ENCODE assay signal across 8 cellular contexts in the genomic region with DNA sequence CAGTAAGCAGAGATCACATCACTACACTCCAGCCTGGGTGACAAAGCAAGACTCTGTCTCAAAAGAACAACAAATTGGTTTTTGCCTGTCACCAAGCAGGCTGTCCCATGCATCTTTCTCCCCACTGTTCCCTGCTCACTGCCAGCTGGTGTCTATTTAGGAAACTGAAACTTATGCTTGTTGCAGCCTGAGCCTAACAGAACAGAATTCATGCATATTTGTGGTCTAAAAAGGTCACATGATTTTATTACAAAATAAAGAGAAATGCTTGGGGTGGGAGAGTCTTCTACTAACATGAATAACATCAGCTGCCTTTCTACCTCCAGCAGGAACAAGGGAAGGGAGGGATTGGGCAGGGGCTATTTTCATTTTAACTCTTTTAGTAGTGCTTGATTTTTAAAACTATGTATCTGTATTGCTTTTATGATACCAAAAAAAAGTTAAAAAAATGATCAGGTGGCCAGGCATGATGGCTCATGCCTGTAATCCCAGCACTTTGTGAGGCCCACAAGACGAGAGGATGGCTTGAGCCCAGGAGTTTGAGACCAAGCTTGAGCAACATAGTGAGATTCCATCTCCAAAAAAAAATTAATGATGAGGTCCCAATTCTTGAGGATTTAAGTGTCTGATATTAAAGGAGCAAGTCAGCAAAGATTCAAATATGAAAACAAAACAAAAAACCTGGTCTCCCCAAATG. TPM values are rescaled to one million over a fixed set of nuclear protein-coding genes. Genes with fewer than 3 reads are reported as not detected.
A peak's percentile ranks its signal among the peaks of the same experiment; 100 is the strongest.
DNase-seq lines count a peak whose midpoint lies in the region; ATAC-seq, FAIRE-seq and TF ChIP-seq lines count a peak whose summit lies in the region.

No MANE protein-coding gene starts in this region.

- H2AFZ ChIP-seq in HepG2 (ENCODE audit: low read length), result no peak overlapping the region

- ATAC-seq in HepG2, result no peak
- ATAC-seq in HG03457 (IDR thresholded peaks at IDR 0.05; ENCODE audit: unreplicated experiment), result no peak
- no peak for ATAC-seq in HG02623 (IDR thresholded peaks at IDR 0.05; ENCODE audit: unreplicated experiment)

- CTCF ChIA-PET in HepG2 (lab: Yijun Ruan, JAX; ENCODE audit: low intra/inter-chr PET ratio, low total read pairs), result no interaction called here

- H3K4me1 ChIP-seq in HepG2 (ENCODE audit: insufficient read depth, low read length), result peaks cover 60% of the 10 kb centered on the region

- H3K36me3 ChIP-seq in HepG2 (replicated peaks in 1 of 2; ENCODE audit: control insufficient read depth in 1 of 2, insufficient read depth in 2 of 2, low read length in 2 of 2), result peaks cover 15 to 23% of the 10 kb centered on the region in 2 experiments

- peak; percentile 26 for FAIRE-seq in HepG2 (lab: Jason Lieb, UNC)

- H3K79me2 ChIP-seq in HepG2 (ENCODE audit: insufficient read depth, low read length), result peaks cover 21% of the 10 kb centered on the region

- in situ Hi-C loops in Caki2 (cut with HindIII; ENCODE audit: low pct_unique_long_range_greater_than_20kb, low sequenced_read_pairs) (no loop called here), HepG2 (cut with HindIII; ENCODE audit: extremely low pct_ligation_motif_present, low pct_unique_long_range_greater_than_20kb) (no loop called here)

- no peak for TF ChIP-seq CTCF in HepG2 (CRISPR knock-in tag; IDR thresholded peaks at IDR 0.05)

- 10% methylated on average over 1 of the region's 1 CpG for WGBS in HepG2 (ENCODE audit: low lambda C conversion rate)

- peak overlapping the region; percentile 72 for H3K4me2 ChIP-seq in HepG2 (ENCODE audit: low read depth, low read length)

- no TSS peak for BruUV-seq in HepG2 (replicated peaks; lab: Mats Ljungman, UMichigan)

- H3K9ac ChIP-seq in HepG2 (ENCODE audit: insufficient read depth, low read depth, low read length), result peak overlapping the region; percentile 84

- POLR2A ChIA-PET in HepG2 (lab: Yijun Ruan, JAX), result interaction anchor here (1.2 to 7.9 kb wide), 14 partner anchors 11 to 366 kb away, joined by 3 to 81 read pairs (median 16); a partner anchor contains a TSS

- DNase-seq in Caki2 (ENCODE audit: low read depth) (peak; percentile 66), MV-4-11 (lab: John Stamatoyannopoulos, UW) (peak; percentile 90), brain pericyte (ENCODE audit: low read depth, low spot score) (peak; percentile 18), HepG2 (ENCODE audit: low spot score) (no peak), NCI-H2107 treated with DMSO at 0.1 percent for 48 hours (lab: John Stamatoyannopoulos, UW; ENCODE audit: unreplicated experiment) (no peak)

- no peaks in the 10 kb centered on the region for H3K9me3 ChIP-seq in HepG2 (ENCODE audit: low read length)

- no peaks in the 10 kb centered on the region for H4K20me1 ChIP-seq in HepG2 (ENCODE audit: insufficient read depth, low read length)

- intact Hi-C loops in HepG2 (cut with micrococcal nuclease; ENCODE audit: unreplicated experiment), result no loop called here

- TF ChIP-seq EP300 in HepG2 (IDR thresholded peaks at IDR 0.05; ENCODE audit: low read depth in 2 of 2, low read length in 2 of 2) (no peak), HepG2 (CRISPR knock-in tag; IDR thresholded peaks at IDR 0.05; ENCODE audit: borderline replicate concordance) (no peak)

- no peak overlapping the region for H3K27ac ChIP-seq in HepG2 (ENCODE audit: extremely low read length, insufficient read depth, low read length)
- H3K27ac ChIP-seq in temporal lobe (ENCODE audit: low read depth, low read length), result peak overlapping the region; percentile 87

- H3K27me3 ChIP-seq in HepG2 (ENCODE audit: control insufficient read depth in 1 of 2, insufficient read depth in 2 of 2, low read length in 2 of 2), result no peaks in the 10 kb centered on the region

- no peak for TF ChIP-seq RAD21 in HepG2 (CRISPR knock-in tag; IDR thresholded peaks at IDR 0.05)

- H3K4me3 ChIP-seq in HepG2 (replicated peaks in 1 of 3; ENCODE audit: insufficient read depth in 1 of 3, low read depth in 2 of 3, low read length in 3 of 3), result peak overlapping the region; percentile 71 to 94 (median 87)

- no peak for TF ChIP-seq POLR2A in HepG2 (IDR thresholded peaks at IDR 0.05; ENCODE audit: insufficient read depth in 1 of 2, low read depth in 2 of 2, low read length in 2 of 2)

RNA-seq across cellular contexts. Expression of a gene that starts 0.9 kb away (rescaled TPM):
- 89.5 and 90.1 TPM in 2 replicates for total RNA-seq in Caki2 (2014; rRNA removed; shearing (Covaris generic); ENCODE audit: low replicate concordance)
- total RNA-seq in HepG2 (2016; rRNA removed; fragmentation: Illumina TruSeq; extraction: Trizol), result 41.6 and 43.5 TPM in 2 replicates
- total RNA-seq in HepG2 (2016; cell fraction: cytosol; rRNA removed; fragmentation: Illumina TruSeq; extraction: Trizol; ENCODE audit: low read depth), result 8.2 and 10.4 TPM in 2 replicates
- 38.2 and 47.1 TPM in 2 replicates for total RNA-seq in HepG2 (2016; cell fraction: insoluble cytoplasmic fraction; rRNA removed; fragmentation: Illumina TruSeq; extraction: Trizol)
- total RNA-seq in HepG2 (2016; cell fraction: membrane; rRNA removed; fragmentation: Illumina TruSeq; extraction: Trizol), result 6.1 and 7.9 TPM in 2 replicates
- 59.2 and 64.5 TPM in 2 replicates for total RNA-seq in HepG2 (2016; cell fraction: nucleus; rRNA removed; fragmentation: Illumina TruSeq; extraction: Trizol)
- polyA plus RNA-seq in HepG2 (2011; rRNA removed), result 84.6 and 107 TPM in 2 replicates
- 34.2 and 40.4 TPM in 2 replicates for polyA plus RNA-seq in HepG2 (2011; cell fraction: cytosol; rRNA removed)
- polyA plus RNA-seq in HepG2 (2011; cell fraction: nucleus; rRNA removed), result 316 and 363 TPM in 2 replicates
- 39.4 and 48.7 TPM in 2 replicates for polyA plus RNA-seq in HepG2 (2012)
- 0.74 and 0.92 TPM in 2 replicates for polyA plus RNA-seq in HepG2 (2016; cell fraction: cytosol; fragmentation: Illumina TruSeq; extraction: Trizol; ENCODE audit: low read depth)
- polyA plus RNA-seq in HepG2 (2016; cell fraction: insoluble cytoplasmic fraction; fragmentation: Illumina TruSeq; extraction: Trizol; ENCODE audit: low read depth), result 17.0 and 20.3 TPM in 2 replicates
- 2.5 and 2.7 TPM in 2 replicates for polyA plus RNA-seq in HepG2 (2016; cell fraction: membrane; fragmentation: Illumina TruSeq; extraction: Trizol; ENCODE audit: low read depth)
- 104 and 121 TPM in 2 replicates for polyA plus RNA-seq in HepG2 (2016; cell fraction: nucleus; fragmentation: Illumina TruSeq; extraction: Trizol; ENCODE audit: insufficient read depth, low read depth)
- 68.9 and 86.5 TPM in 2 replicates for polyA minus RNA-seq in HepG2 (2011; rRNA and poly(A)+ RNA removed; ENCODE audit: low replicate concordance)
- 29.2 and 34.2 TPM in 2 replicates for polyA minus RNA-seq in HepG2 (2011; cell fraction: cytosol; rRNA and poly(A)+ RNA removed)
- 182 and 240 TPM in 2 replicates for polyA minus RNA-seq in HepG2 (2011; cell fraction: nucleus; rRNA and poly(A)+ RNA removed)
- total RNA-seq in temporal lobe, result 58.8 TPM

RNA-seq across cellular contexts. Expression of a gene that starts 3.7 kb away (rescaled TPM):
- total RNA-seq in Caki2 (2014; rRNA removed; shearing (Covaris generic); ENCODE audit: low replicate concordance), result not detected in 2 replicates
- 1.7 and 3.3 TPM in 2 replicates for total RNA-seq in HepG2 (2016; rRNA removed; fragmentation: Illumina TruSeq; extraction: Trizol)
- total RNA-seq in HepG2 (2016; cell fraction: cytosol; rRNA removed; fragmentation: Illumina TruSeq; extraction: Trizol; ENCODE audit: low read depth), result 0.35 and 0.81 TPM in 2 replicates
- total RNA-seq in HepG2 (2016; cell fraction: insoluble cytoplasmic fraction; rRNA removed; fragmentation: Illumina TruSeq; extraction: Trizol), result 1.7 and 3.4 TPM in 2 replicates
- 1.1 and 1.3 TPM in 2 replicates for total RNA-seq in HepG2 (2016; cell fraction: membrane; rRNA removed; fragmentation: Illumina TruSeq; extraction: Trizol)
- total RNA-seq in HepG2 (2016; cell fraction: nucleus; rRNA removed; fragmentation: Illumina TruSeq; extraction: Trizol), result 2.1 and 2.8 TPM in 2 replicates
- 23.9 and 27.5 TPM in 2 replicates for polyA plus RNA-seq in HepG2 (2011; rRNA removed)
- 19.0 and 25.8 TPM in 2 replicates for polyA plus RNA-seq in HepG2 (2011; cell fraction: cytosol; rRNA removed)
- 10.5 and 14.9 TPM in 2 replicates for polyA plus RNA-seq in HepG2 (2011; cell fraction: nucleus; rRNA removed)
- polyA plus RNA-seq in HepG2 (2012), result 8.7 and 19.1 TPM in 2 replicates
- polyA plus RNA-seq in HepG2 (2016; cell fraction: cytosol; fragmentation: Illumina TruSeq; extraction: Trizol; ENCODE audit: low read depth), result 0.36 TPM in 2 replicates
- 1.2 and 1.4 TPM in 2 replicates for polyA plus RNA-seq in HepG2 (2016; cell fraction: insoluble cytoplasmic fraction; fragmentation: Illumina TruSeq; extraction: Trizol; ENCODE audit: low read depth)
- 0.80 and 0.83 TPM in 2 replicates for polyA plus RNA-seq in HepG2 (2016; cell fraction: membrane; fragmentation: Illumina TruSeq; extraction: Trizol; ENCODE audit: low read depth)
- 3.9 and 5.0 TPM in 2 replicates for polyA plus RNA-seq in HepG2 (2016; cell fraction: nucleus; fragmentation: Illumina TruSeq; extraction: Trizol; ENCODE audit: insufficient read depth, low read depth)
- 29.3 TPM in 1 of 2 replicates, not detected in the other for polyA minus RNA-seq in HepG2 (2011; rRNA and poly(A)+ RNA removed; ENCODE audit: low replicate concordance)
- polyA minus RNA-seq in HepG2 (2011; cell fraction: cytosol; rRNA and poly(A)+ RNA removed), result 6.4 and 11.9 TPM in 2 replicates
- 8.0 and 11.3 TPM in 2 replicates for polyA minus RNA-seq in HepG2 (2011; cell fraction: nucleus; rRNA and poly(A)+ RNA removed)
- total RNA-seq in temporal lobe, result not detected

RNA-seq across cellular contexts. Expression of a gene that starts 20.3 kb away (rescaled TPM):
- total RNA-seq in Caki2 (2014; rRNA removed; shearing (Covaris generic); ENCODE audit: low replicate concordance), result 0.32 and 0.51 TPM in 2 replicates
- total RNA-seq in HepG2 (2016; rRNA removed; fragmentation: Illumina TruSeq; extraction: Trizol) (0.35 and 0.51 TPM in 2 replicates), temporal lobe (not detected)
- total RNA-seq in HepG2 (2016; cell fraction: cytosol; rRNA removed; fragmentation: Illumina TruSeq; extraction: Trizol; ENCODE audit: low read depth), result 0.30 TPM in 1 of 2 replicates, not detected in the other
- total RNA-seq in HepG2 (2016; cell fraction: insoluble cytoplasmic fraction; rRNA removed; fragmentation: Illumina TruSeq; extraction: Trizol), result 0.24 TPM in 1 of 2 replicates, not detected in the other
- total RNA-seq in HepG2 (2016; cell fraction: membrane; rRNA removed; fragmentation: Illumina TruSeq; extraction: Trizol), result 0.31 and 0.59 TPM in 2 replicates
- not detected in 2 replicates for total RNA-seq in HepG2 (2016; cell fraction: nucleus; rRNA removed; fragmentation: Illumina TruSeq; extraction: Trizol)
- 0.33 and 0.72 TPM in 2 replicates for polyA plus RNA-seq in HepG2 (2011; rRNA removed)
- 0.31 and 0.36 TPM in 2 replicates for polyA plus RNA-seq in HepG2 (2011; cell fraction: cytosol; rRNA removed)
- polyA plus RNA-seq in HepG2 (2011; cell fraction: nucleus; rRNA removed), result 0.47 and 0.63 TPM in 2 replicates
- 0.48 and 0.75 TPM in 2 replicates for polyA plus RNA-seq in HepG2 (2012)
- polyA plus RNA-seq in HepG2 (2016; cell fraction: cytosol; fragmentation: Illumina TruSeq; extraction: Trizol; ENCODE audit: low read depth), result 0.42 and 0.51 TPM in 2 replicates
- polyA plus RNA-seq in HepG2 (2016; cell fraction: insoluble cytoplasmic fraction; fragmentation: Illumina TruSeq; extraction: Trizol; ENCODE audit: low read depth), result 0.35 TPM in 1 of 2 replicates, not detected in the other
- 0.70 TPM in 1 of 2 replicates, not detected in the other for polyA plus RNA-seq in HepG2 (2016; cell fraction: membrane; fragmentation: Illumina TruSeq; extraction: Trizol; ENCODE audit: low read depth)
- polyA plus RNA-seq in HepG2 (2016; cell fraction: nucleus; fragmentation: Illumina TruSeq; extraction: Trizol; ENCODE audit: insufficient read depth, low read depth), result 0.74 and 1.5 TPM in 2 replicates
- polyA minus RNA-seq in HepG2 (2011; rRNA and poly(A)+ RNA removed; ENCODE audit: low replicate concordance), result 0.38 TPM in 1 of 2 replicates, not detected in the other
- polyA minus RNA-seq in HepG2 (2011; cell fraction: cytosol; rRNA and poly(A)+ RNA removed), result not detected in 2 replicates
- polyA minus RNA-seq in HepG2 (2011; cell fraction: nucleus; rRNA and poly(A)+ RNA removed), result not detected in 2 replicates

RNA-seq across cellular contexts. Expression of a gene that starts 25.2 kb away (rescaled TPM):
- 29.0 and 59.6 TPM in 2 replicates for total RNA-seq in Caki2 (2014; rRNA removed; shearing (Covaris generic); ENCODE audit: low replicate concordance)
- total RNA-seq in HepG2 (2016; rRNA removed; fragmentation: Illumina TruSeq; extraction: Trizol) (14.8 and 27.2 TPM in 2 replicates), temporal lobe (22.9 TPM)
- total RNA-seq in HepG2 (2016; cell fraction: cytosol; rRNA removed; fragmentation: Illumina TruSeq; extraction: Trizol; ENCODE audit: low read depth), result 1.6 and 2.2 TPM in 2 replicates
- 12.7 and 29.9 TPM in 2 replicates for total RNA-seq in HepG2 (2016; cell fraction: insoluble cytoplasmic fraction; rRNA removed; fragmentation: Illumina TruSeq; extraction: Trizol)
- total RNA-seq in HepG2 (2016; cell fraction: membrane; rRNA removed; fragmentation: Illumina TruSeq; extraction: Trizol), result 4.4 and 4.6 TPM in 2 replicates
- total RNA-seq in HepG2 (2016; cell fraction: nucleus; rRNA removed; fragmentation: Illumina TruSeq; extraction: Trizol), result 46.3 and 53.3 TPM in 2 replicates
- polyA plus RNA-seq in HepG2 (2011; rRNA removed), result 61.1 and 68.5 TPM in 2 replicates
- 10.4 and 10.7 TPM in 2 replicates for polyA plus RNA-seq in HepG2 (2011; cell fraction: cytosol; rRNA removed)
- 745 and 829 TPM in 2 replicates for polyA plus RNA-seq in HepG2 (2011; cell fraction: nucleus; rRNA removed)
- 59.3 and 76.5 TPM in 2 replicates for polyA plus RNA-seq in HepG2 (2012)
- polyA plus RNA-seq in HepG2 (2016; cell fraction: cytosol; fragmentation: Illumina TruSeq; extraction: Trizol; ENCODE audit: low read depth), result 0.83 TPM in 2 replicates
- 11.7 and 13.2 TPM in 2 replicates for polyA plus RNA-seq in HepG2 (2016; cell fraction: insoluble cytoplasmic fraction; fragmentation: Illumina TruSeq; extraction: Trizol; ENCODE audit: low read depth)
- polyA plus RNA-seq in HepG2 (2016; cell fraction: membrane; fragmentation: Illumina TruSeq; extraction: Trizol; ENCODE audit: low read depth), result 1.2 and 2.0 TPM in 2 replicates
- polyA plus RNA-seq in HepG2 (2016; cell fraction: nucleus; fragmentation: Illumina TruSeq; extraction: Trizol; ENCODE audit: insufficient read depth, low read depth), result 117 and 129 TPM in 2 replicates
- 28.0 and 50.8 TPM in 2 replicates for polyA minus RNA-seq in HepG2 (2011; rRNA and poly(A)+ RNA removed; ENCODE audit: low replicate concordance)
- polyA minus RNA-seq in HepG2 (2011; cell fraction: cytosol; rRNA and poly(A)+ RNA removed), result 6.0 and 6.1 TPM in 2 replicates
- polyA minus RNA-seq in HepG2 (2011; cell fraction: nucleus; rRNA and poly(A)+ RNA removed), result 91.0 and 105 TPM in 2 replicates

RNA-seq across cellular contexts. Expression of a gene that starts 43.2 kb away (rescaled TPM):
- total RNA-seq in Caki2 (2014; rRNA removed; shearing (Covaris generic); ENCODE audit: low replicate concordance), result 244 and 346 TPM in 2 replicates
- total RNA-seq in HepG2 (2016; rRNA removed; fragmentation: Illumina TruSeq; extraction: Trizol) (246 and 356 TPM in 2 replicates), temporal lobe (32.0 TPM)
- total RNA-seq in HepG2 (2016; cell fraction: cytosol; rRNA removed; fragmentation: Illumina TruSeq; extraction: Trizol; ENCODE audit: low read depth), result 86.2 and 116 TPM in 2 replicates
- 297 and 346 TPM in 2 replicates for total RNA-seq in HepG2 (2016; cell fraction: insoluble cytoplasmic fraction; rRNA removed; fragmentation: Illumina TruSeq; extraction: Trizol)
- 159 and 178 TPM in 2 replicates for total RNA-seq in HepG2 (2016; cell fraction: membrane; rRNA removed; fragmentation: Illumina TruSeq; extraction: Trizol)
- 222 and 249 TPM in 2 replicates for total RNA-seq in HepG2 (2016; cell fraction: nucleus; rRNA removed; fragmentation: Illumina TruSeq; extraction: Trizol)
- polyA plus RNA-seq in HepG2 (2011; rRNA removed), result 250 and 285 TPM in 2 replicates
- 234 and 239 TPM in 2 replicates for polyA plus RNA-seq in HepG2 (2011; cell fraction: cytosol; rRNA removed)
- 93.0 and 101 TPM in 2 replicates for polyA plus RNA-seq in HepG2 (2011; cell fraction: nucleus; rRNA removed)
- polyA plus RNA-seq in HepG2 (2012), result 153 and 157 TPM in 2 replicates
- 111 and 147 TPM in 2 replicates for polyA plus RNA-seq in HepG2 (2016; cell fraction: cytosol; fragmentation: Illumina TruSeq; extraction: Trizol; ENCODE audit: low read depth)
- 240 and 292 TPM in 2 replicates for polyA plus RNA-seq in HepG2 (2016; cell fraction: insoluble cytoplasmic fraction; fragmentation: Illumina TruSeq; extraction: Trizol; ENCODE audit: low read depth)
- polyA plus RNA-seq in HepG2 (2016; cell fraction: membrane; fragmentation: Illumina TruSeq; extraction: Trizol; ENCODE audit: low read depth), result 135 and 177 TPM in 2 replicates
- polyA plus RNA-seq in HepG2 (2016; cell fraction: nucleus; fragmentation: Illumina TruSeq; extraction: Trizol; ENCODE audit: insufficient read depth, low read depth), result 388 and 406 TPM in 2 replicates
- polyA minus RNA-seq in HepG2 (2011; rRNA and poly(A)+ RNA removed; ENCODE audit: low replicate concordance), result 67.5 and 176 TPM in 2 replicates
- polyA minus RNA-seq in HepG2 (2011; cell fraction: cytosol; rRNA and poly(A)+ RNA removed), result 51.0 and 58.1 TPM in 2 replicates
- 63.1 and 76.1 TPM in 2 replicates for polyA minus RNA-seq in HepG2 (2011; cell fraction: nucleus; rRNA and poly(A)+ RNA removed)

Comparison
In these comparisons a context has a peak if more than half of its experiments do, and no peak if none do; other contexts are left out.
1. DNase-seq: peak in Caki2 (single experiment), MV-4-11 (single experiment) and brain pericyte (single experiment); none in HepG2 (single experiment) and NCI-H2107 treated with DMSO at 0.1 percent for 48 hours (single experiment).